Comparison of ENCODE assay signal across 8 cellular contexts in genomic region chr17:59220328-59221158, GRCh38. TPM values are rescaled to one million over a fixed set of nuclear protein-coding genes. Genes with fewer than 3 reads are reported as not detected.
DNase-seq lines count a peak whose midpoint lies in the region; ATAC-seq and TF ChIP-seq lines count a peak whose summit lies in the region.

TSS of gene GDPD1 (plus strand) at chr17:59220511. CDS start at chr17:59220610, 99 bp downstream.

- H3K9ac ChIP-seq in SK-N-SH, result peak within 1 kb of the TSS; percentile 76

- H3K9me3 ChIP-seq in SK-N-SH (no peaks in the 10 kb centered on the region), thymus (ENCODE audit: control insufficient read depth) (no peaks in the 10 kb centered on the region)

- TF ChIP-seq CTCF in GM12865 (IDR thresholded peaks at IDR 0.05; ENCODE audit: insufficient read depth, low read depth, low read length, missing control alignments) (peak; percentile 61), SK-N-SH (IDR thresholded peaks at IDR 0.05) (peak; percentile 71), osteocyte (IDR thresholded peaks at IDR 0.05) (peak; percentile 75)

- CTCF ChIA-PET in SK-N-SH (lab: Yijun Ruan, JAX), result interaction anchor here (0.7 to 2.6 kb wide), 17 partner anchors 10 to 299 kb away, joined by 3 to 26 read pairs (median 4); partner anchors contain the start of genes PRR11, SKA2 and SMG8

- H3K36me3 Mint-ChIP-seq in activated naive CD8-positive, alpha-beta T cell, result no peaks in the 10 kb centered on the region
- peaks cover 2% of the 10 kb centered on the region for H3K36me3 Mint-ChIP-seq in osteocyte (ENCODE audit: unreplicated experiment)

- peak within 1 kb of the TSS; percentile 100 for H2AFZ ChIP-seq in SK-N-SH (ENCODE audit: low read depth)

- no peaks in the 10 kb centered on the region for H4K20me1 ChIP-seq in SK-N-SH (ENCODE audit: insufficient read depth)

- peak in 1 of 2 experiments; percentile 42; a peak in 2 of 4 replicates for TF ChIP-seq EP300 in SK-N-SH (IDR thresholded peaks at IDR 0.05; ENCODE audit: borderline replicate concordance in 1 of 2, low read depth in 1 of 2, low read length in 1 of 2)

- intact Hi-C loops in Right ventricle myocardium inferior (cut with DNase I), result no loop called here

- H3K9me2 ChIP-seq in SK-N-SH, result no peaks in the 10 kb centered on the region

- peak within 1 kb of the TSS; percentile 99 for H3K4me3 Mint-ChIP-seq in activated naive CD8-positive, alpha-beta T cell
- peak within 1 kb of the TSS; percentile 99 for H3K4me3 Mint-ChIP-seq in osteocyte (ENCODE audit: unreplicated experiment)

- no peaks in the 10 kb centered on the region; a peak in 1 of 4 replicates for H3K4me1 ChIP-seq in SK-N-SH (ENCODE audit: control insufficient read depth in 1 of 2, insufficient read depth in 2 of 2, low read depth in 1 of 2, low read length in 1 of 2)
- H3K4me1 ChIP-seq in thymus (ENCODE audit: control insufficient read depth, insufficient read depth, low read length), result no peaks in the 10 kb centered on the region

- H3K4me2 ChIP-seq in SK-N-SH, result peak within 1 kb of the TSS; percentile 98

- H3K9me3 Mint-ChIP-seq in activated naive CD8-positive, alpha-beta T cell (ENCODE audit: low read depth), result no peaks in the 10 kb centered on the region
- no peaks in the 10 kb centered on the region for H3K9me3 Mint-ChIP-seq in osteocyte (ENCODE audit: unreplicated experiment)

- ATAC-seq in HG02623 (IDR thresholded peaks at IDR 0.05; ENCODE audit: unreplicated experiment) (peak; percentile 92), Right ventricle myocardium inferior (peak; percentile 98)

- H3K4me1 Mint-ChIP-seq in activated naive CD8-positive, alpha-beta T cell (ENCODE audit: low read depth), result peaks cover 12% of the 10 kb centered on the region
- H3K4me1 Mint-ChIP-seq in osteocyte (ENCODE audit: unreplicated experiment), result peaks cover 10% of the 10 kb centered on the region

- no peaks in the 10 kb centered on the region for H3K79me2 ChIP-seq in SK-N-SH (ENCODE audit: insufficient read depth)

- peak within 1 kb of the TSS; percentile 93 for H3K27ac Mint-ChIP-seq in activated naive CD8-positive, alpha-beta T cell
- peak within 1 kb of the TSS; percentile 78 for H3K27ac Mint-ChIP-seq in osteocyte (ENCODE audit: unreplicated experiment)

- POLR2A ChIA-PET in SK-N-SH (lab: Yijun Ruan, JAX), result interaction anchor here (0.9 to 1.3 kb wide), 2 partner anchors 11 to 22 kb away, joined by 3 to 15 read pairs; partner anchors contain the start of gene SMG8

- peaks cover 16% of the 10 kb centered on the region for H3F3A ChIP-seq in SK-N-SH (replicated peaks; ENCODE audit: insufficient read depth)

- H3K27ac ChIP-seq in SK-N-SH (ENCODE audit: low read depth in 2 of 2, low read length in 1 of 2) (peak within 1 kb of the TSS; percentile 56 to 88; a peak in 3 of 4 replicates), thymus (ENCODE audit: low read depth) (peak within 1 kb of the TSS; percentile 95)

- H3K4me3 ChIP-seq in GM12865 (ENCODE audit: low read depth, low read length), result peak within 1 kb of the TSS; percentile 82
- H3K4me3 ChIP-seq in SK-N-SH (ENCODE audit: low read depth in 2 of 2, low read length in 1 of 2), result peak within 1 kb of the TSS; percentile 72 to 92
- H3K4me3 ChIP-seq in thymus (ENCODE audit: low read length), result peak within 1 kb of the TSS; percentile 91

- no peaks in the 10 kb centered on the region for H3K27me3 Mint-ChIP-seq in activated naive CD8-positive, alpha-beta T cell
- H3K27me3 Mint-ChIP-seq in osteocyte (ENCODE audit: unreplicated experiment), result no peaks in the 10 kb centered on the region

- WGBS in SK-N-SH (ENCODE audit: low lambda C conversion rate), result 1% methylated on average over 32 of the region's 60 CpGs
- WGBS in thymus, result under 1% methylated on average over 60 of the region's 60 CpGs

- peak; percentile 73 for TF ChIP-seq RAD21 in SK-N-SH (IDR thresholded peaks at IDR 0.05; ENCODE audit: low read length)

- H3K27me3 ChIP-seq in SK-N-SH (ENCODE audit: insufficient read depth) (no peaks in the 10 kb centered on the region), thymus (ENCODE audit: control insufficient read depth, insufficient read depth) (no peaks in the 10 kb centered on the region)

- DNase-seq in GM12865 (ENCODE audit: low read depth) (peak; percentile 98), NCI-H1092 (lab: John Stamatoyannopoulos, UW) (peak; percentile 94), SK-N-SH (peak; percentile 99), Right ventricle myocardium inferior (ENCODE audit: missing footprints) (peak; percentile 99), osteocyte (ENCODE audit: extremely low spot score, unreplicated experiment) (peak; percentile 99)

- no peaks in the 10 kb centered on the region for H3K36me3 ChIP-seq in SK-N-SH (replicated peaks in 1 of 2; ENCODE audit: control insufficient read depth in 1 of 2, insufficient read depth in 2 of 2, low read length in 1 of 2)
- no peaks in the 10 kb centered on the region for H3K36me3 ChIP-seq in thymus (ENCODE audit: control insufficient read depth, insufficient read depth)

TF ChIP-seq in SK-N-SH, 30 proteins besides CTCF, POLR2A, EP300 and RAD21 (continues in another document):
- TF ChIP-seq FOSL2 (IDR thresholded peaks at IDR 0.05; ENCODE audit: borderline replicate concordance, low read depth), result no peak
- TF ChIP-seq SMC3 (IDR thresholded peaks at IDR 0.05; ENCODE audit: low read depth, low read length), result peak; percentile 50
- TF ChIP-seq MAX (IDR thresholded peaks at IDR 0.05; ENCODE audit: low read depth), result no peak
- peak; percentile 45; the same call in 1 of the 2 replicates for TF ChIP-seq RFX5 (IDR thresholded peaks at IDR 0.05; ENCODE audit: low read length)
- no peak for TF ChIP-seq YY1 (IDR thresholded peaks at IDR 0.05; ENCODE audit: low read depth)
- peak; percentile 87 for TF ChIP-seq POLR2AphosphoS5 (IDR thresholded peaks at IDR 0.05; ENCODE audit: low read depth, low read length)
- no peak for TF ChIP-seq GABPA (IDR thresholded peaks at IDR 0.05; ENCODE audit: low read depth)
- 0 out of 2 replicates have a peak, but pooled peaks have one; percentile 48 for TF ChIP-seq FOXJ3 (CRISPR knock-in tag; IDR thresholded peaks at IDR 0.05)
- peak; percentile 96 for TF ChIP-seq NRF1 (IDR thresholded peaks at IDR 0.05; ENCODE audit: low read depth, low read length)
- no peak for TF ChIP-seq PBX3 (IDR thresholded peaks at IDR 0.05)
- TF ChIP-seq MEF2A (IDR thresholded peaks at IDR 0.05; ENCODE audit: borderline replicate concordance, low read depth), result no peak
- no peak for TF ChIP-seq REST (IDR thresholded peaks at IDR 0.05; ENCODE audit: low read depth, low read length)
- TF ChIP-seq SIN3A (IDR thresholded peaks at IDR 0.05; ENCODE audit: borderline replicate concordance, low read depth, low read length), result peak; percentile 63; the same call in 1 of the 2 replicates
- no peak for TF ChIP-seq JUND (IDR thresholded peaks at IDR 0.05)
- TF ChIP-seq MXI1 (IDR thresholded peaks at IDR 0.05; ENCODE audit: low read depth, low read length), result peak; percentile 61; the same call in 1 of the 2 replicates

RNA-seq across cellular contexts. Expression of gene GDPD1, which starts in this region (rescaled TPM):
- 1.5 and 2.1 TPM in 2 replicates for polyA plus RNA-seq in SK-N-SH (2012; rRNA removed)
- 1.9 and 2.3 TPM in 2 replicates for polyA plus RNA-seq in SK-N-SH (2012; cell fraction: cytosol; rRNA removed)
- 1.2 and 3.3 TPM in 2 replicates for polyA plus RNA-seq in SK-N-SH (2012; cell fraction: nucleus; rRNA removed)
- total RNA-seq in Right ventricle myocardium inferior, result 2.5 TPM
- 3.0 and 3.3 TPM in 2 replicates for total RNA-seq in osteocyte
- polyA plus RNA-seq in thymus, result 2.5 TPM

Comparison
In these comparisons a context has a peak if more than half of its experiments do, and no peak if none do; other contexts are left out.
1. Peak in every context shown above with its lines: DNase-seq, ATAC-seq, H3K4me3 ChIP-seq and H3K27ac ChIP-seq.